Comparison of ENCODE assay signal across 7 cellular contexts in genomic region chr11:100451801-100452460, GRCh38.
DNase-seq lines count a peak whose midpoint lies in the region; FAIRE-seq and TF ChIP-seq lines count a peak whose summit lies in the region.
"Not testable (repeated sequence)": the region's sequence is repeated elsewhere in the genome, so short reads cannot be mapped to it uniquely, and the experiment has no call there.

No MANE protein-coding gene starts in this region.

- intact Hi-C loops in PC-9 (cut with micrococcal nuclease; ENCODE audit: unreplicated experiment); posterior vena cava (cut with DNase I): not testable (repeated sequence)

- DNase-seq in ELF-1 (ENCODE audit: low read depth, low spot score) (peak; percentile 45), H9 (peak; percentile 28), NCI-H748 (lab: John Stamatoyannopoulos, UW; ENCODE audit: unreplicated experiment) (peak; percentile 61), H1 (ENCODE audit: low read depth in 1 of 2, low spot score in 2 of 2) (peak in 1 of 2 experiments; percentile 63), posterior vena cava (ENCODE audit: low spot score) (peak; percentile 34)
- not testable (repeated sequence) for DNase-seq in PC-9

- not testable (repeated sequence) for H3K4ac ChIP-seq in H9 (ENCODE audit: low read depth, low read length); H1 (replicated peaks; ENCODE audit: insufficient read length, low read depth, low read length)

- not testable (repeated sequence) for H3K23ac ChIP-seq in H9 (ENCODE audit: insufficient read length, low read depth, low read length); H1 (ENCODE audit: insufficient read length)

- POLR2A ChIA-PET in PC-9 (lab: Charles Lee; ENCODE audit: unreplicated experiment): not testable (repeated sequence)
- POLR2A ChIA-PET in H1 (lab: Charles Lee; ENCODE audit: partially characterized antibody): interaction anchor here (1.5 kb wide), 1 partner anchor 20 kb away, joined by 3 read pairs; no protein-coding TSS in a partner anchor

- H3K27me3 ChIP-seq in H9 (ENCODE audit: insufficient read depth, low read length); PC-9 (ENCODE audit: insufficient read depth, low read depth); H1 (replicated peaks in 1 of 4; ENCODE audit: control insufficient read depth in 3 of 4, extremely low read depth in 1 of 4, insufficient read depth in 3 of 4, low read length in 3 of 4); iPS-15b (ENCODE audit: control insufficient read depth, insufficient read depth, low read length): not testable (repeated sequence)

- not testable (repeated sequence) for H3T11ph ChIP-seq in H9 (ENCODE audit: low read length)

- not testable (repeated sequence) for H3K9me3 ChIP-seq in H9 (ENCODE audit: control insufficient read depth, low read depth, low read length); PC-9 (ENCODE audit: insufficient read depth, low read depth); H1 (ENCODE audit: insufficient read depth in 2 of 2, low read depth in 1 of 2, low read length in 1 of 2); iPS-15b (ENCODE audit: control insufficient read depth, insufficient read depth, low read length)

- H2AFZ ChIP-seq in H9 (ENCODE audit: low read length): not testable (repeated sequence)
- H2AFZ ChIP-seq in PC-9: 0 out of 2 replicates have a peak overlapping the region, but pooled peaks have one; percentile 61
- 0 out of 2 replicates have a peak overlapping the region, but pooled peaks have one; percentile 81 for H2AFZ ChIP-seq in H1 (ENCODE audit: low read length)

- H3K4me2 ChIP-seq in H9 (ENCODE audit: insufficient read depth, insufficient read length, low read length): not testable (repeated sequence)
- H3K4me2 ChIP-seq in PC-9 (peak overlapping the region; percentile 47; the same call in 1 of the 2 replicates), H1 (ENCODE audit: insufficient read depth in 1 of 2, low read depth in 2 of 2, low read length in 2 of 2) (peak overlapping the region in 1 of 2 experiments; percentile 38; a peak in 1 of 4 replicates)

- H3K18ac ChIP-seq in H9 (ENCODE audit: insufficient read length, low read depth, low read length): peak overlapping the region; percentile 79
- not testable (repeated sequence) for H3K18ac ChIP-seq in H1 (ENCODE audit: extremely low read depth, low read length)

- H3K56ac ChIP-seq in H9 (ENCODE audit: insufficient read length, low read depth, low read length); H1 (replicated peaks; ENCODE audit: insufficient read length, low read depth, low read length): not testable (repeated sequence)

- not testable (repeated sequence) for H3K4me1 ChIP-seq in H9 (ENCODE audit: insufficient read depth, low read length); PC-9 (replicated peaks; ENCODE audit: insufficient read depth); H1 (replicated peaks in 1 of 4; ENCODE audit: control insufficient read depth in 3 of 4, insufficient read depth in 4 of 4, low read length in 3 of 4); iPS-15b (ENCODE audit: control insufficient read depth, insufficient read depth, low read length)

- H3F3A ChIP-seq in PC-9 (ENCODE audit: insufficient read depth, low read depth): not testable (repeated sequence)

- not testable (repeated sequence) for H3K9me2 ChIP-seq in PC-9 (ENCODE audit: insufficient read depth)

- CTCF ChIA-PET in PC-9 (lab: Charles Lee): not testable (repeated sequence)
- CTCF ChIA-PET in H1 (lab: Charles Lee; ENCODE audit: partially characterized antibody): interaction anchor here (1.1 kb wide), 1 partner anchor 73 kb away, joined by 3 read pairs; no protein-coding TSS in a partner anchor

- not testable (repeated sequence) for H2AK5ac ChIP-seq in H9 (ENCODE audit: insufficient read length, low read length); H1 (ENCODE audit: low read depth, low read length)

- not testable (repeated sequence) for H2BK5ac ChIP-seq in H9 (ENCODE audit: insufficient read length, low read length)
- peak overlapping the region; percentile 40; the same call in 1 of the 2 replicates for H2BK5ac ChIP-seq in H1 (ENCODE audit: low read depth, low read length)

- not testable (repeated sequence) for H3K27me3 Mint-ChIP-seq in H9 (ENCODE audit: low read depth)

- not testable (repeated sequence) for H3K36me3 ChIP-seq in PC-9 (ENCODE audit: low read depth); H1 (ENCODE audit: control insufficient read depth in 2 of 4, insufficient read depth in 4 of 4, low read length in 3 of 4); iPS-15b (ENCODE audit: control insufficient read depth, insufficient read depth, low read length)

- H4K5ac ChIP-seq in H9 (ENCODE audit: insufficient read length, low read depth, low read length); H1 (ENCODE audit: insufficient read length, low read depth, low read length): not testable (repeated sequence)

- peak overlapping the region in 1 of 2 experiments; percentile 32; a peak in 2 of 5 replicates for H3K4me3 Mint-ChIP-seq in H9

- not testable (repeated sequence) for H4K8ac ChIP-seq in H9 (replicated peaks; ENCODE audit: insufficient read length, low read depth, low read length); H1 (ENCODE audit: extremely low read depth, insufficient read depth, low read length)

- WGBS in H9 (ENCODE audit: extremely low coverage, insufficient read length, low lambda C conversion rate): no CpG with 5 or more reads among the region's 26 CpGs
- 88% methylated on average over 20 of the region's 26 CpGs; no CpG with 5 or more reads in 1 of the 2 experiments for WGBS in H1 (ENCODE audit: extremely low coverage in 1 of 2, insufficient coverage in 1 of 2, insufficient read length in 1 of 2, insufficient replicate concordance in 2 of 2, low coverage in 1 of 2, low lambda C conversion rate in 2 of 2, missing lambda C conversion rate in 1 of 2), 2 experiments

- H3K9me3 Mint-ChIP-seq in H9: not testable (repeated sequence)

- H4K20me1 ChIP-seq in H9 (ENCODE audit: control insufficient read depth, insufficient read depth, insufficient read length); PC-9 (ENCODE audit: insufficient read depth); H1 (replicated peaks in 1 of 2; ENCODE audit: control insufficient read depth in 1 of 2, insufficient read depth in 2 of 2, low read length in 2 of 2): not testable (repeated sequence)

- not testable (repeated sequence) for BruUV-seq in PC-9 (replicated peaks; lab: Mats Ljungman, UMichigan)

- H3K79me2 ChIP-seq in H9 (ENCODE audit: insufficient read depth, low read length); PC-9 (ENCODE audit: low read depth); H1 (ENCODE audit: control insufficient read depth in 1 of 2, insufficient read depth in 2 of 2, low read length in 2 of 2): not testable (repeated sequence)

- not testable (repeated sequence) for H3K23me2 ChIP-seq in H9 (ENCODE audit: insufficient read length, low read depth, low read length, poor library complexity, severe bottlenecking); H1 (ENCODE audit: low read depth, low read length)

- not testable (repeated sequence) for H2BK15ac ChIP-seq in H9 (ENCODE audit: low read depth, low read length); H1 (ENCODE audit: low read length)

- TF ChIP-seq RAD21 in H1 (IDR thresholded peaks at IDR 0.05 in 1 of 2, conservative IDR thresholded peaks at IDR 0.05 in 1 of 2; ENCODE audit: low read depth in 2 of 2, low read length in 2 of 2): not testable (repeated sequence)

- H2BK120ac ChIP-seq in H9 (ENCODE audit: low read depth, low read length, poor library complexity, severe bottlenecking); H1 (replicated peaks; ENCODE audit: low read depth, low read length): not testable (repeated sequence)

- H3K4me3 ChIP-seq in PC-9 (peak overlapping the region; percentile 39; the same call in 1 of the 2 replicates), iPS-15b (ENCODE audit: low read depth, low read length) (peak overlapping the region; percentile 39)
- not testable (repeated sequence) for H3K4me3 ChIP-seq in H1 (ENCODE audit: extremely low read depth in 1 of 4, insufficient read depth in 2 of 4, low read depth in 3 of 4, low read length in 4 of 4)

- not testable (repeated sequence) for H4K91ac ChIP-seq in H9 (ENCODE audit: insufficient read length, low read depth, low read length); H1 (replicated peaks; ENCODE audit: insufficient read length, low read length)

- H2BK12ac ChIP-seq in H9 (ENCODE audit: insufficient read length, low read depth, low read length); H1 (ENCODE audit: low read depth, low read length): not testable (repeated sequence)

- not testable (repeated sequence) for H3K36me3 Mint-ChIP-seq in H9 (ENCODE audit: insufficient read depth in 1 of 3, low read depth in 3 of 3)

- not testable (repeated sequence) for H2BK20ac ChIP-seq in H9 (ENCODE audit: low read depth, low read length, poor library complexity, severe bottlenecking)
- H2BK20ac ChIP-seq in H1 (ENCODE audit: low read length): peak overlapping the region; percentile 55; the same call in 1 of the 2 replicates

- not testable (repeated sequence) for TF ChIP-seq CTCF in H9 (conservative IDR thresholded peaks at IDR 0.05); PC-9 (conservative IDR thresholded peaks at IDR 0.05); H1 (IDR thresholded peaks at IDR 0.05; ENCODE audit: control extremely low read depth in 1 of 3, insufficient read depth in 1 of 3, low read depth in 1 of 3, low read length in 3 of 3)

- not testable (repeated sequence) for H3K27ac ChIP-seq in H9 (ENCODE audit: insufficient read length, low read depth, low read length); PC-9; H1 (ENCODE audit: low read depth, low read length)

- not testable (repeated sequence) for H3K14ac ChIP-seq in H9 (ENCODE audit: insufficient read depth, low read length); H1 (ENCODE audit: insufficient read length)

- FAIRE-seq in H1 (lab: Jason Lieb, UNC): not testable (repeated sequence)

- TF ChIP-seq EP300 in H1 (IDR thresholded peaks at IDR 0.05; ENCODE audit: borderline replicate concordance in 1 of 2, low read depth in 2 of 2, low read length in 2 of 2): not testable (repeated sequence)

- H3K4me1 Mint-ChIP-seq in H9: not testable (repeated sequence)

- peak overlapping the region in 2 of 3 experiments; percentile 76 to 84; a peak in 4 of 7 replicates for H3K27ac Mint-ChIP-seq in H9

- not testable (repeated sequence) for TF ChIP-seq POLR2A in H1 (IDR thresholded peaks at IDR 0.05; ENCODE audit: control extremely low read depth in 1 of 2, low read depth in 2 of 2, low read length in 2 of 2)

- H3K9ac ChIP-seq in H9 (ENCODE audit: extremely low read depth, insufficient read length, low read length); H1 (replicated peaks in 1 of 4; ENCODE audit: extremely low read depth in 1 of 4, low read depth in 3 of 4, low read length in 3 of 4): not testable (repeated sequence)
- peak overlapping the region; percentile 24 for H3K9ac ChIP-seq in iPS-15b (ENCODE audit: low read depth, low read length)

- not testable (repeated sequence) for H3K79me1 ChIP-seq in H9 (ENCODE audit: insufficient read depth, low read depth, low read length, poor library complexity, severe bottlenecking); H1 (ENCODE audit: low read depth, low read length)
